In the genomic region with DNA sequence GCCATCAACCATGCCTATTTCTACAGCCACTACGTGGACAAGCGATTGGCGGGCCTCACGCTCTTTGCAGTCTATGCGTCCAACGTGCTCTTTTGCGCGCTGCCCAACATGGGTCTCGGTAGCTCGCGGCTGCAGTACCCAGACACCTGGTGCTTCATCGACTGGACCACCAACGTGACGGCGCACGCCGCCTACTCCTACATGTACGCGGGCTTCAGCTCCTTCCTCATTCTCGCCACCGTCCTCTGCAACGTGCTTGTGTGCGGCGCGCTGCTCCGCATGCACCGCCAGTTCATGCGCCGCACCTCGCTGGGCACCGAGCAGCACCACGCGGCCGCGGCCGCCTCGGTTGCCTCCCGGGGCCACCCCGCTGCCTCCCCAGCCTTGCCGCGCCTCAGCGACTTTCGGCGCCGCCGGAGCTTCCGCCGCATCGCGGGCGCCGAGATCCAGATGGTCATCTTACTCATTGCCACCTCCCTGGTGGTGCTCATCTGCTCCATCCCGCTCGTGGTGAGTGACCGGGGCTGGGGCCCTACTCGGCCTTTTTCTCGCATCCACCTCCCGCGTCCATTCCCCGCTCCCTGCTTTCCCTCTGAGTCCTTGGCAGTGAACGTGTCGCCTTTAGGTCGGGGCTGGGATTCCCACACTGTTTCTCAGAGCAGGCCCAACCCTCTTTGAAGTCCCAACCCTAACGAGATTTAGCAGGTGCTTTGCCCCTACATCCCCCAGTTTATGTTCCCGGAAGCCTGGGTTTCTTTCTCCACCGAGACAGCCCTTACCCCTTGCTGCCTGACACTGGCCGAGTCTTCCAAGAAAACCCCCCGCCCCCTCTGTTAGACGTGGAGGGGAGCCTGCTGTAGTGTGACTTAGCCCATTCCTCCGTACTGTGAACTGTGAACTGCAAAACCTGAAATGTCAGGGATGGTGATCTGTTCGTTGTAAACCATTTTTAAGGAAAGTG, we compare ENCODE assay signal across 8 cellular contexts. TPM values are rescaled to one million over a fixed set of nuclear protein-coding genes. Genes with fewer than 3 reads are reported as not detected.
A peak's percentile ranks its signal among the peaks of the same experiment; 100 is the strongest.
DNase-seq lines count a peak whose midpoint lies in the region; ATAC-seq and TF ChIP-seq lines count a peak whose summit lies in the region.

No MANE protein-coding gene starts in this region.

- no peak for TF ChIP-seq POLR2A in uterus (IDR thresholded peaks at IDR 0.05)

- CTCF ChIA-PET in activated CD4-positive, alpha-beta T cell treated with anti-CD3 and anti-CD28 coated beads, Interleukin-2, amount 10 ng/mL, durations not matched to agents 7 days and 5 days (lab: Charles Lee) = interaction anchor here (0.6 to 3.1 kb wide), 10 partner anchors 10 to 733 kb away, joined by 3 to 13 read pairs (median 4); no protein-coding TSS in a partner anchor

- peaks cover 56% of the 10 kb centered on the region for H3K4me1 ChIP-seq in DOHH2 (ENCODE audit: control insufficient read depth, low read length)
- no peaks in the 10 kb centered on the region for H3K4me1 ChIP-seq in uterus

- POLR2A ChIA-PET in activated CD4-positive, alpha-beta T cell treated with anti-CD3 and anti-CD28 coated beads, Interleukin-2, amount 10 ng/mL, durations not matched to agents 7 days and 5 days (lab: Charles Lee) = interaction anchor here (0.5 to 0.9 kb wide), 2 partner anchors 275 to 1407 kb away, joined by 4 to 5 read pairs; no protein-coding TSS in a partner anchor

- no peaks in the 10 kb centered on the region for H3K9me3 Mint-ChIP-seq in activated CD4-positive, alpha-beta T cell treated with anti-CD3 and anti-CD28 coated beads, Interleukin-2, amount 10 ng/mL, durations not matched to agents 7 days and 5 days
- no peaks in the 10 kb centered on the region for H3K9me3 Mint-ChIP-seq in naive B cell

- H3K36me3 ChIP-seq in DOHH2 (ENCODE audit: control insufficient read depth, low read length) (no peaks in the 10 kb centered on the region), uterus (no peaks in the 10 kb centered on the region)

- peak overlapping the region; percentile 95 for H3K27ac Mint-ChIP-seq in activated CD4-positive, alpha-beta T cell treated with anti-CD3 and anti-CD28 coated beads, Interleukin-2, amount 10 ng/mL, durations not matched to agents 7 days and 5 days
- peak overlapping the region; percentile 89 to 98 (median 96) for H3K27ac Mint-ChIP-seq in naive B cell

- peak; percentile 40 for DNase-seq in activated CD4-positive, alpha-beta T cell treated with anti-CD3 and anti-CD28 coated beads, Interleukin-2, amount 10 ng/mL, durations not matched to agents 7 days and 5 days
- DNase-seq in epithelial cell of esophagus (ENCODE audit: low read depth) (peak; percentile 51), naive B cell (peak; percentile 64), uterus (peak in 1 of 2 donors; percentile 22), ureter (ENCODE audit: low spot score) (no peak), occipital lobe (lab: John Stamatoyannopoulos, UW) (no peak)

- intact Hi-C loops in uterus (cut with DNase I; ENCODE audit: low total_unique reads) = loop anchor here (10.0 kb wide), 1 partner anchor 1087 kb away; no protein-coding TSS in a partner anchor

- peak overlapping the region; percentile 92 for H3K4me3 Mint-ChIP-seq in activated CD4-positive, alpha-beta T cell treated with anti-CD3 and anti-CD28 coated beads, Interleukin-2, amount 10 ng/mL, durations not matched to agents 7 days and 5 days
- peak overlapping the region; percentile 91 to 100 (median 99) for H3K4me3 Mint-ChIP-seq in naive B cell

- H3K4me1 Mint-ChIP-seq in activated CD4-positive, alpha-beta T cell treated with anti-CD3 and anti-CD28 coated beads, Interleukin-2, amount 10 ng/mL, durations not matched to agents 7 days and 5 days = peaks cover 44% of the 10 kb centered on the region
- H3K4me1 Mint-ChIP-seq in naive B cell = peaks cover 59 to 65% (median 59%) of the 10 kb centered on the region in 3 donors

- ATAC-seq in HG03064 (IDR thresholded peaks at IDR 0.05; ENCODE audit: low read depth, unreplicated experiment) (peak; percentile 28), naive B cell (ENCODE audit: low read depth in 2 of 2) (peak; percentile 35 to 43)

- H3K27me3 ChIP-seq in DOHH2 (ENCODE audit: control insufficient read depth, low read length) (peaks cover 31% of the 10 kb centered on the region), uterus (no peaks in the 10 kb centered on the region)

- peak overlapping the region; percentile 86 for H3K4me3 ChIP-seq in DOHH2 (ENCODE audit: low read length)
- H3K4me3 ChIP-seq in epithelial cell of esophagus (ENCODE audit: low read length) = peak overlapping the region; percentile 73
- H3K4me3 ChIP-seq in uterus = peak overlapping the region; percentile 65 to 71

- no peaks in the 10 kb centered on the region for H3K27me3 Mint-ChIP-seq in activated CD4-positive, alpha-beta T cell treated with anti-CD3 and anti-CD28 coated beads, Interleukin-2, amount 10 ng/mL, durations not matched to agents 7 days and 5 days
- H3K27me3 Mint-ChIP-seq in naive B cell = no peaks in the 10 kb centered on the region

- H3K79me2 ChIP-seq in DOHH2 (ENCODE audit: control insufficient read depth, low read length) = no peaks in the 10 kb centered on the region

- H4K20me1 ChIP-seq in DOHH2 (ENCODE audit: control insufficient read depth, insufficient read depth, low read depth, low read length) = no peaks in the 10 kb centered on the region

- H3K9me3 ChIP-seq in DOHH2 (ENCODE audit: control insufficient read depth, insufficient read depth, low read length) = no peaks in the 10 kb centered on the region
- no peaks in the 10 kb centered on the region for H3K9me3 ChIP-seq in uterus

- TF ChIP-seq CTCF in DOHH2 (IDR thresholded peaks at IDR 0.05; ENCODE audit: low read depth, low read length, poor library complexity, severe bottlenecking) (no peak), epithelial cell of esophagus (IDR thresholded peaks at IDR 0.05; ENCODE audit: insufficient read depth, low read depth, low read length, missing control alignments) (no peak), uterus (IDR thresholded peaks at IDR 0.05) (no peak)

- H3F3A ChIP-seq in DOHH2 (ENCODE audit: control insufficient read depth, insufficient read depth) = peaks cover 16% of the 10 kb centered on the region

- H3K27ac ChIP-seq in DOHH2 (ENCODE audit: low read depth, low read length) (no peak overlapping the region), uterus (peak overlapping the region; percentile 83 to 85)

- peaks cover 63% of the 10 kb centered on the region for H3K36me3 Mint-ChIP-seq in activated CD4-positive, alpha-beta T cell treated with anti-CD3 and anti-CD28 coated beads, Interleukin-2, amount 10 ng/mL, durations not matched to agents 7 days and 5 days (ENCODE audit: low read depth)
- no peaks in the 10 kb centered on the region for H3K36me3 Mint-ChIP-seq in naive B cell

- peak overlapping the region; percentile 93 for H3K4me2 ChIP-seq in DOHH2 (ENCODE audit: low read length)

- no peaks in the 10 kb centered on the region for H3K9me2 ChIP-seq in DOHH2 (replicated peaks; ENCODE audit: control insufficient read depth, low read length)

RNA-seq across cellular contexts. Expression of a gene that starts 1.9 kb away (rescaled TPM):
- 10 to 100 TPM; 45.7 to 46.8 TPM for total RNA-seq in activated CD4-positive, alpha-beta T cell treated with anti-CD3 and anti-CD28 coated beads, Interleukin-2, amount 10 ng/mL, durations not matched to agents 7 days and 5 days
- 10 to 100 TPM; 21.4 to 66.3 (median 38.7) TPM for polyA plus RNA-seq in naive B cell (ENCODE audit: low read depth in 6 of 6)
- total RNA-seq in uterus = 10 to 100 TPM in 1 of 4 donors, 1 to 10 TPM in 3; 5.9 to 10.2 (median 8.0) TPM
- total RNA-seq in ureter = 10.3 TPM
- total RNA-seq in occipital lobe = 3.3 TPM

Comparison
In these comparisons a context has a peak if more than half of its experiments do, and no peak if none do; other contexts are left out.
1. DNase-seq: peak in activated CD4-positive, alpha-beta T cell treated with anti-CD3 and anti-CD28 coated beads, Interleukin-2, amount 10 ng/mL, durations not matched to agents 7 days and 5 days (single experiment), epithelial cell of esophagus (single experiment) and naive B cell (single experiment); none in ureter (single experiment) and occipital lobe (single experiment).
2. Peak in every context shown above with its lines, with median percentiles within 50 percentile points of each other: H3K4me3 ChIP-seq.